ENCODE assay signal across 17 cellular contexts in genomic region chr14:97336179-97336578, GRCh38.
"Had no signal": no experiment of that assay in that cellular context is flagged by ENCODE, and none has a peak within 500 bp of the region (broad histone marks: within the 10 kb centered on the region; RNA-seq: fewer than 3 reads in every experiment).

No MANE protein-coding gene starts in this region.

- H3K4me3 ChIP-seq: lung, SK-N-MC, suprapubic skin had no signal

- H3K9me3 Mint-ChIP-seq: type B pancreatic cell had no signal

- H3K27me3 Mint-ChIP-seq: activated CD4-positive, alpha-beta memory T cell treated with anti-CD3 and anti-CD28 coated beads for 36 hours; stimulated activated naive CD8-positive, alpha-beta T cell treated with anti-CD3 and anti-CD28 coated beads, Interleukin-15, Interleukin-2, amounts not matched to agents 100 ng/mL and 50 ng/mL, for 24 hours had no signal

- H3K36me3 Mint-ChIP-seq: mesothelial cell of epicardium, type B pancreatic cell had no signal

- H3K27ac ChIP-seq: foreskin keratinocyte, SK-N-MC, suprapubic skin had no signal

- H3K27ac Mint-ChIP-seq: activated CD4-positive, alpha-beta memory T cell treated with anti-CD3 and anti-CD28 coated beads for 36 hours; activated T-helper 17 cell treated with anti-CD3 and anti-CD28 coated beads, Interleukin-2, amount 50 U/mL, for 72 hours; mesothelial cell of epicardium; nephron; stimulated activated naive CD8-positive, alpha-beta T cell treated with anti-CD3 and anti-CD28 coated beads, Interleukin-15, Interleukin-2, amounts not matched to agents 100 ng/mL and 50 ng/mL, for 24 hours; T-helper 2 cell treated with Interferon-gamma antibody and Interleukin-4, amounts not matched to agents 5 μg/mL and 100 μg/mL, for 36 hours; type B pancreatic cell had no signal

- H3K4me1 Mint-ChIP-seq: nephron had no signal

- H3K4me3 Mint-ChIP-seq: activated CD4-positive, alpha-beta memory T cell treated with anti-CD3 and anti-CD28 coated beads for 36 hours; activated T-helper 17 cell treated with anti-CD3 and anti-CD28 coated beads, Interleukin-2, amount 50 U/mL, for 72 hours; mesothelial cell of epicardium; nephron; stimulated activated naive CD8-positive, alpha-beta T cell treated with anti-CD3 and anti-CD28 coated beads, Interleukin-15, Interleukin-2, amounts not matched to agents 100 ng/mL and 50 ng/mL, for 24 hours; T-helper 2 cell treated with Interferon-gamma antibody and Interleukin-4, amounts not matched to agents 5 μg/mL and 100 μg/mL, for 36 hours; type B pancreatic cell had no signal

- ATAC-seq: activated naive CD4-positive, alpha-beta T cell treated with anti-CD3 and anti-CD28 coated beads, Interleukin-2, amount 50 U/mL, for 72 hours; activated T-helper 17 cell treated with anti-CD3 and anti-CD28 coated beads, Interleukin-2, amount 50 U/mL, for 72 hours; foreskin keratinocyte had no signal

- DNase-seq: activated CD4-positive, alpha-beta memory T cell treated with anti-CD3 and anti-CD28 coated beads for 36 hours; activated T-cell treated with anti-CD3 and anti-CD28 coated beads, Interleukin-2, amount 50 U/mL, for 1 hour; amniotic stem cell; foreskin keratinocyte; islet precursor cell; occipital lobe; stimulated activated CD4-positive, alpha-beta T cell treated with anti-CD3 and anti-CD28 coated beads, Interleukin-2, amount 100 ng/mL, for 24 hours had no signal
